Comparison of ENCODE assay signal across 18 cellular contexts in genomic region chr2:198945496-198945895, GRCh38.
DNase-seq lines count a peak whose midpoint lies in the region; ATAC-seq and TF ChIP-seq lines count a peak whose summit lies in the region.
"Had no signal": no experiment of that assay in that cellular context is flagged by ENCODE, and none has a peak within 500 bp of the region (broad histone marks: within the 10 kb centered on the region; RNA-seq: fewer than 3 reads in every experiment).

No MANE protein-coding gene starts in this region.

- no peak for TF ChIP-seq POLR2A in esophagus muscularis mucosa (IDR thresholded peaks at IDR 0.05; ENCODE audit: low read depth)

- ATAC-seq in left colon = peak; percentile 76
- peak; percentile 76 for ATAC-seq in omental fat pad (ENCODE audit: low FRiP score)
- ATAC-seq in foreskin keratinocyte = no peak
- ATAC-seq: A549, GM23338, HCT116 had no signal

- H3K4me1 ChIP-seq in esophagus muscularis mucosa = no peaks in the 10 kb centered on the region
- no peaks in the 10 kb centered on the region for H3K4me1 ChIP-seq in foreskin keratinocyte
- H3K4me1 ChIP-seq: A549 had no signal

- H3K27ac ChIP-seq in esophagus muscularis mucosa (replicated peaks in 1 of 4) (no peak overlapping the region), foreskin keratinocyte (no peak overlapping the region)
- H3K27ac ChIP-seq: A549 had no signal

- H3K4me3 Mint-ChIP-seq in osteocyte (ENCODE audit: unreplicated experiment) = no peak overlapping the region
- H3K4me3 Mint-ChIP-seq: CD4-positive, alpha-beta memory T cell; GM23338; H9 had no signal

- H3K4me3 ChIP-seq in esophagus muscularis mucosa = no peak overlapping the region
- H3K4me3 ChIP-seq: A549, GM23338 had no signal

- no peaks in the 10 kb centered on the region for H3K9me3 Mint-ChIP-seq in osteocyte (ENCODE audit: unreplicated experiment)
- H3K9me3 Mint-ChIP-seq: GM23338, H9 had no signal

- no peaks in the 10 kb centered on the region for H3K4me1 Mint-ChIP-seq in osteocyte (ENCODE audit: unreplicated experiment)
- H3K4me1 Mint-ChIP-seq: CD4-positive, alpha-beta memory T cell; GM23338 had no signal

- DNase-seq in LoVo (ENCODE audit: low spot score) (peak; percentile 39), left colon (no peak), omental fat pad (ENCODE audit: low spot score) (no peak), esophagus muscularis mucosa (ENCODE audit: extremely low spot score) (no peak), osteocyte (ENCODE audit: extremely low spot score, unreplicated experiment) (no peak), foreskin keratinocyte (no peak)
- DNase-seq: 8988T; C1 segment of cervical spinal cord; Calu3; CD4-positive, alpha-beta memory T cell; COR-L47; DMS53; DMS79 treated with DMSO at 0.1 percent for 48 hours; GF-D8; H9 had no signal

- H3K27me3 ChIP-seq in esophagus muscularis mucosa (no peaks in the 10 kb centered on the region), foreskin keratinocyte (no peaks in the 10 kb centered on the region)

- H3K36me3 ChIP-seq in esophagus muscularis mucosa = no peaks in the 10 kb centered on the region

- TF ChIP-seq EP300 in esophagus muscularis mucosa (IDR thresholded peaks at IDR 0.05) = no peak

- H3K9me3 ChIP-seq in esophagus muscularis mucosa = no peaks in the 10 kb centered on the region
- H3K9me3 ChIP-seq: A549 had no signal

- no peaks in the 10 kb centered on the region for H3K36me3 Mint-ChIP-seq in osteocyte (ENCODE audit: unreplicated experiment)
- H3K36me3 Mint-ChIP-seq: CD4-positive, alpha-beta memory T cell had no signal

- TF ChIP-seq CTCF in omental fat pad (IDR thresholded peaks at IDR 0.05) (no peak), esophagus muscularis mucosa (IDR thresholded peaks at IDR 0.05) (no peak), osteocyte (IDR thresholded peaks at IDR 0.05) (no peak), foreskin keratinocyte (conservative IDR thresholded peaks at IDR 0.05) (no peak)

- H3K27me3 Mint-ChIP-seq in osteocyte (ENCODE audit: unreplicated experiment) = no peaks in the 10 kb centered on the region
- H3K27me3 Mint-ChIP-seq: CD4-positive, alpha-beta memory T cell had no signal

- WGBS in esophagus muscularis mucosa = 85% methylated on average over 3 of the region's 3 CpGs

- no peak overlapping the region for H3K27ac Mint-ChIP-seq in osteocyte (ENCODE audit: unreplicated experiment)
- H3K27ac Mint-ChIP-seq: CD4-positive, alpha-beta memory T cell; GM23338; H9 had no signal

- intact Hi-C loops in left colon (cut with DNase I, micrococcal nuclease) = no loop called here
- intact Hi-C loops in esophagus muscularis mucosa (cut with DNase I) = no loop called here
